ENCODE assay signal across 12 cellular contexts in genomic region chr4:139242511-139243051, GRCh38. TPM values are rescaled to one million over a fixed set of nuclear protein-coding genes. Genes with fewer than 3 reads are reported as not detected.
DNase-seq lines count a peak whose midpoint lies in the region; ATAC-seq, FAIRE-seq and TF ChIP-seq lines count a peak whose summit lies in the region.
"Had no signal": no experiment of that assay in that cellular context is flagged by ENCODE, and none has a peak within 500 bp of the region (broad histone marks: within the 10 kb centered on the region; RNA-seq: fewer than 3 reads in every experiment).

No MANE protein-coding gene starts in this region.

- H3K27me3 ChIP-seq in endothelial cell of umbilical vein (ENCODE audit: control insufficient read depth in 2 of 2, insufficient read depth in 2 of 2, low read length in 2 of 2): no peaks in the 10 kb centered on the region
- no peaks in the 10 kb centered on the region for H3K27me3 ChIP-seq in body of pancreas

- H3K4me1 ChIP-seq in endothelial cell of umbilical vein (ENCODE audit: control insufficient read depth, extremely low read depth, insufficient read depth, low read length): peaks cover 6% of the 10 kb centered on the region
- peaks cover 11% of the 10 kb centered on the region for H3K4me1 ChIP-seq in body of pancreas

- ATAC-seq in HG03135 (IDR thresholded peaks at IDR 0.05; ENCODE audit: unreplicated experiment): no peak
- no peak for ATAC-seq in body of pancreas

- no peak overlapping the region for H3K4me2 ChIP-seq in endothelial cell of umbilical vein (ENCODE audit: insufficient read depth, low read length)

- no peaks in the 10 kb centered on the region for H3K36me3 ChIP-seq in endothelial cell of umbilical vein (ENCODE audit: control insufficient read depth in 2 of 2, extremely low read depth in 1 of 2, insufficient read depth in 2 of 2, low read length in 2 of 2)
- H3K36me3 ChIP-seq in body of pancreas (replicated peaks in 1 of 2; ENCODE audit: insufficient read depth in 1 of 2, low read depth in 2 of 2): no peaks in the 10 kb centered on the region

- POLR2A ChIA-PET in endothelial cell of umbilical vein (lab: Charles Lee): no interaction called here

- TF ChIP-seq CTCF in endothelial cell of umbilical vein (IDR thresholded peaks at IDR 0.05; ENCODE audit: extremely low read depth in 1 of 2, insufficient read depth in 1 of 2, low read depth in 1 of 2, low read length in 2 of 2) (no peak), retinal pigment epithelial cell (conservative IDR thresholded peaks at IDR 0.05; ENCODE audit: low read depth, low read length) (no peak), body of pancreas (IDR thresholded peaks at IDR 0.05) (no peak)

- H3K27ac ChIP-seq in endothelial cell of umbilical vein (ENCODE audit: insufficient read depth, low read depth, low read length): no peak overlapping the region
- H3K27ac ChIP-seq in body of pancreas: peak overlapping the region in 2 of 4 donors; percentile 60

- BruUV-seq in endothelial cell of umbilical vein (replicated peaks; lab: Mats Ljungman, UMichigan): no TSS peak

- 64 to 71% methylated on average over 2 of the region's 2 CpGs for WGBS in body of pancreas, 2 donors

- H4K20me1 ChIP-seq in endothelial cell of umbilical vein (replicated peaks; ENCODE audit: control insufficient read depth, extremely low read depth, insufficient read depth, low read length): no peaks in the 10 kb centered on the region

- CTCF ChIA-PET in endothelial cell of umbilical vein (lab: Charles Lee): no interaction called here

- TF ChIP-seq POLR2A in endothelial cell of umbilical vein (IDR thresholded peaks at IDR 0.05; ENCODE audit: low read depth, low read length) (no peak), body of pancreas (IDR thresholded peaks at IDR 0.05) (no peak)

- dilution Hi-C loops in endothelial cell of umbilical vein (cut with MboI; ENCODE audit: extremely low pct_ligation_motif_present, low sequenced_read_pairs): no loop called here

- no peak for FAIRE-seq in RCC 7860 (lab: Jason Lieb, UNC)
- FAIRE-seq in endothelial cell of umbilical vein (lab: Jason Lieb, UNC): no peak
- FAIRE-seq: GM12891 had no signal

- H3K9me1 ChIP-seq in endothelial cell of umbilical vein (replicated peaks; ENCODE audit: control insufficient read depth, extremely low read depth, insufficient read depth, low read length): no peaks in the 10 kb centered on the region

- no peaks in the 10 kb centered on the region for H3K79me2 ChIP-seq in endothelial cell of umbilical vein (ENCODE audit: control insufficient read depth, insufficient read depth, low read length)

- DNase-seq in GM03348 (ENCODE audit: low spot score) (peak; percentile 67), RCC 7860 (ENCODE audit: low spot score) (peak; percentile 51), endothelial cell of umbilical vein (ENCODE audit: low read depth, low spot score) (peak; percentile 11), retinal pigment epithelial cell (ENCODE audit: low read depth) (peak; percentile 17), body of pancreas (no peak), SKM-1 (lab: John Stamatoyannopoulos, UW; ENCODE audit: unreplicated experiment) (no peak)
- no peak for DNase-seq in activated CD4-positive, alpha-beta T cell treated with anti-CD3 and anti-CD28 coated beads for 48 hours
- DNase-seq: activated CD4-positive, alpha-beta T cell treated with anti-CD3 and anti-CD28 coated beads for 4 hours; NCI-H2107; SIG-M5 had no signal

- H3K4me3 ChIP-seq in endothelial cell of umbilical vein (replicated peaks in 1 of 3; ENCODE audit: insufficient read depth in 1 of 3, low read depth in 1 of 3, low read length in 3 of 3) (no peak overlapping the region), retinal pigment epithelial cell (ENCODE audit: low read length) (no peak overlapping the region), body of pancreas (no peak overlapping the region)

- H2AFZ ChIP-seq in endothelial cell of umbilical vein (ENCODE audit: low read depth, low read length): no peak overlapping the region

- H3K9me3 ChIP-seq in endothelial cell of umbilical vein (replicated peaks; ENCODE audit: control insufficient read depth, insufficient read depth, low read length) (no peaks in the 10 kb centered on the region), body of pancreas (no peaks in the 10 kb centered on the region)

- intact Hi-C loops in endothelial cell of umbilical vein (cut with micrococcal nuclease): no loop called here
- intact Hi-C loops in body of pancreas (cut with DNase I): no loop called here

- H3K9ac ChIP-seq in endothelial cell of umbilical vein (replicated peaks; ENCODE audit: extremely low read depth, insufficient read depth, low read length): no peak overlapping the region

TF ChIP-seq in endothelial cell of umbilical vein, 7 proteins besides CTCF, POLR2A, EP300 and RAD21:
- TF ChIP-seq EZH2 (IDR thresholded peaks at IDR 0.05; ENCODE audit: borderline replicate concordance, low read depth, low read length, severe bottlenecking) (no peak), POLR2AphosphoS5 (IDR thresholded peaks at IDR 0.05; ENCODE audit: insufficient read depth, low read depth, low read length) (no peak), GATA2 (IDR thresholded peaks at IDR 0.05; ENCODE audit: insufficient read depth, insufficient read length, low read depth, low read length) (no peak), JUN (IDR thresholded peaks at IDR 0.05; ENCODE audit: borderline replicate concordance, insufficient read depth, insufficient read length, low read depth) (no peak), FOS (IDR thresholded peaks at IDR 0.05; ENCODE audit: borderline replicate concordance, insufficient read depth, low read length) (no peak), MYC (IDR thresholded peaks at IDR 0.05; ENCODE audit: low read depth, low read length) (no peak), MAX (IDR thresholded peaks at IDR 0.05; ENCODE audit: insufficient read depth, insufficient read length) (no peak)

RNA-seq across cellular contexts. Expression of gene MGARP, which starts 37.4 kb away (rescaled TPM):
- 16.2 and 25.9 TPM in 2 replicates for total RNA-seq in endothelial cell of umbilical vein
- polyA plus RNA-seq in endothelial cell of umbilical vein: 22.6 and 26.6 TPM in 2 replicates
- 54.1 and 58.8 TPM in 2 replicates for polyA plus RNA-seq in endothelial cell of umbilical vein (2011; cell fraction: cytosol; rRNA removed)
- 21.4 and 29.5 TPM in 2 replicates for polyA plus RNA-seq in endothelial cell of umbilical vein (2011; cell fraction: nucleus; rRNA removed)
- 56.6 and 61.2 TPM in 2 replicates for polyA plus RNA-seq in endothelial cell of umbilical vein (2012)
- polyA minus RNA-seq in endothelial cell of umbilical vein: 9.7 and 11.3 TPM in 2 replicates
- polyA minus RNA-seq in endothelial cell of umbilical vein (2011; cell fraction: cytosol; rRNA and poly(A)+ RNA removed): not detected
- 2.3 and 3.7 TPM in 2 replicates for polyA minus RNA-seq in endothelial cell of umbilical vein (2011; cell fraction: nucleus; rRNA and poly(A)+ RNA removed)
- total RNA-seq in body of pancreas: under 1 TPM in 1 of 2 donors, not detected in 1; 0.78 TPM

RNA-seq across cellular contexts. Expression of gene NAA15, which starts 58.7 kb away (rescaled TPM):
- 57.0 and 67.9 TPM in 2 replicates for total RNA-seq in endothelial cell of umbilical vein
- 3.2 and 4.5 TPM in 2 replicates for polyA plus RNA-seq in endothelial cell of umbilical vein
- 8.4 and 9.2 TPM in 2 replicates for polyA plus RNA-seq in endothelial cell of umbilical vein (2011; cell fraction: cytosol; rRNA removed)
- 12.5 and 18.4 TPM in 2 replicates for polyA plus RNA-seq in endothelial cell of umbilical vein (2011; cell fraction: nucleus; rRNA removed)
- polyA plus RNA-seq in endothelial cell of umbilical vein (2012): 26.7 and 44.2 TPM in 2 replicates
- 15.1 and 15.5 TPM in 2 replicates for polyA minus RNA-seq in endothelial cell of umbilical vein
- 18.9 TPM for polyA minus RNA-seq in endothelial cell of umbilical vein (2011; cell fraction: cytosol; rRNA and poly(A)+ RNA removed)
- 40.2 and 59.0 TPM in 2 replicates for polyA minus RNA-seq in endothelial cell of umbilical vein (2011; cell fraction: nucleus; rRNA and poly(A)+ RNA removed)
- 10 to 100 TPM; 16.5 to 22.8 TPM for total RNA-seq in body of pancreas

RNA-seq across cellular contexts. Expression of gene NDUFC1, which starts 59.7 kb away (rescaled TPM):
- total RNA-seq in endothelial cell of umbilical vein (73.9 and 78.1 TPM in 2 replicates), body of pancreas (10 to 100 TPM; 16.5 to 24.1 TPM)
- polyA plus RNA-seq in endothelial cell of umbilical vein: 65.2 and 65.7 TPM in 2 replicates
- 75.5 and 77.8 TPM in 2 replicates for polyA plus RNA-seq in endothelial cell of umbilical vein (2011; cell fraction: cytosol; rRNA removed)
- polyA plus RNA-seq in endothelial cell of umbilical vein (2011; cell fraction: nucleus; rRNA removed): 32.6 and 36.8 TPM in 2 replicates
- polyA plus RNA-seq in endothelial cell of umbilical vein (2012): 68.4 and 108 TPM in 2 replicates
- 12.2 and 16.2 TPM in 2 replicates for polyA minus RNA-seq in endothelial cell of umbilical vein
- 14.7 TPM for polyA minus RNA-seq in endothelial cell of umbilical vein (2011; cell fraction: cytosol; rRNA and poly(A)+ RNA removed)
- 9.4 and 9.9 TPM in 2 replicates for polyA minus RNA-seq in endothelial cell of umbilical vein (2011; cell fraction: nucleus; rRNA and poly(A)+ RNA removed)

Comparison
In these comparisons a context has a peak if more than half of its experiments do, and no peak if none do; other contexts are left out.
1. DNase-seq: peak in GM03348 (single experiment), RCC 7860 (single experiment), endothelial cell of umbilical vein (single experiment) and retinal pigment epithelial cell (single experiment); none in body of pancreas (0 of 4), SKM-1 (single experiment) and activated CD4-positive, alpha-beta T cell treated with anti-CD3 and anti-CD28 coated beads for 48 hours (single experiment).